1 cellular context compared by ENCODE assay signal in the genomic region with DNA sequence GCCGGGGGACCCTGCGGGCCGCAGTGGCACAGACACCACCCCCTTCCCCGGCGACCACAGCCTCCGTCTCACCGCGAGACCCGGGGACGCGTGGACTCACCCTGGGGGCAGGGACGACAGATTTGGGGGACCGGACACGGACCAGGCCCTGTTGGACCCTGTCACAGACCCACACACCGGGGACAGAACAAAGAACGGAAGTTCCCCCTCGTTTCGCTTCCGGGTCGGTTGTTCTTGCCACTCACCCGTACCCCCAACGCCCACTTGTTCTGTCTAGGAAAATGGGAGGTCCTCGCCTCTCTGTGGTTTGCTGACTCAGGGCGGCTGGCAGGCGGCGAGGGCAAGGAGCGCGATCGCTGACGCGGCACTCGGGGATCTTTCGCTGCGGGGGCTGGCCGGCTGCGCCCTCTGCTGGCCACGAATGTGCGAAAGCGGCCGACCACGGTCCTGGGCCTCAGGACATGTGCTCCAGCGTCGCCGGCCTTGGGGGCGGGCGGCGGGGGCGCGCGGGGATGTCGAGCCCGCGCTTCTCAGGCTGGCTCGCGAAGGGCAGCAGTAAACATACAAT.
TF ChIP-seq lines count a peak whose summit lies in the region.

Gene ZNF3, minus strand, starts transcription at position 189 of the 568 bp plus-strand sequence. CDS start 4,366 bp downstream, outside the sequence.

TF ChIP-seq in GM12878, 131 proteins besides CTCF, POLR2A, EP300 and RAD21 (continued from another document):
- TF ChIP-seq TAF1 (IDR thresholded peaks at IDR 0.05; ENCODE audit: borderline replicate concordance, low read depth, low read length) (peak; percentile 74; the same call in 1 of the 2 replicates), RBBP5 (conservative IDR thresholded peaks at IDR 0.05) (no peak), SMC3 (IDR thresholded peaks at IDR 0.05; ENCODE audit: borderline replicate concordance, low read length) (peak; percentile 71), FOXK2 (IDR thresholded peaks at IDR 0.05) (peak; percentile 47; the same call in 1 of the 2 replicates), CBFB (IDR thresholded peaks at IDR 0.05; ENCODE audit: low read depth) (peak; percentile 63), NR2C1 (IDR thresholded peaks at IDR 0.05) (peak; percentile 99), SRF (IDR thresholded peaks at IDR 0.05; ENCODE audit: low read depth in 2 of 2, low read length in 2 of 2) (peak; percentile 71 to 88; a peak in 3 of 4 replicates), HSF1 (IDR thresholded peaks at IDR 0.05; ENCODE audit: low read depth, low read length) (no peak), MEF2B (IDR thresholded peaks at IDR 0.05; ENCODE audit: partially characterized antibody, poor library complexity, severe bottlenecking) (peak; percentile 18), POLR2AphosphoS5 (IDR thresholded peaks at IDR 0.05; ENCODE audit: low read length) (peak; percentile 95), GATAD2B (conservative IDR thresholded peaks at IDR 0.05; ENCODE audit: low read depth) (peak; percentile 71; the same call in 1 of the 2 replicates), CHD4 (IDR thresholded peaks at IDR 0.05) (no peak), SKIL (IDR thresholded peaks at IDR 0.05; ENCODE audit: low read depth, poor library complexity, severe bottlenecking) (no peak), SPI1 (IDR thresholded peaks at IDR 0.05; ENCODE audit: borderline replicate concordance, insufficient read depth, low read depth, low read length) (peak; percentile 4; the same call in 1 of the 2 replicates), ETV6 (conservative IDR thresholded peaks at IDR 0.05 in 1 of 2, IDR thresholded peaks at IDR 0.05 in 1 of 2; ENCODE audit: borderline replicate concordance in 1 of 2, low read depth in 1 of 2) (peak in 1 of 2 experiments; percentile 60; a peak in 1 of 4 replicates), ZNF207 (IDR thresholded peaks at IDR 0.05; ENCODE audit: borderline replicate concordance) (peak; percentile 30; the same call in 1 of the 2 replicates), SREBF1 (IDR thresholded peaks at IDR 0.05; ENCODE audit: low read length) (peak; percentile 86), IRF4 (IDR thresholded peaks at IDR 0.05; ENCODE audit: low read depth, low read length) (peak; percentile 57; the same call in 1 of the 2 replicates), BACH1 (IDR thresholded peaks at IDR 0.05; ENCODE audit: borderline replicate concordance) (peak; percentile 100), POU2F2 (IDR thresholded peaks at IDR 0.05; ENCODE audit: borderline replicate concordance, low read depth, low read length) (peak; percentile 67; the same call in 1 of the 3 replicates), NR2C2 (IDR thresholded peaks at IDR 0.05; ENCODE audit: borderline replicate concordance, control insufficient read depth, insufficient read length, low read depth) (peak; percentile 94), BHLHE40 (IDR thresholded peaks at IDR 0.05; ENCODE audit: borderline replicate concordance in 1 of 2, low read depth in 2 of 2, low read length in 1 of 2) (peak in 1 of 2 experiments; percentile 85; a peak in 3 of 4 replicates), NRF1 (conservative IDR thresholded peaks at IDR 0.05; ENCODE audit: low read depth, low read length) (no peak), BMI1 (IDR thresholded peaks at IDR 0.05; ENCODE audit: borderline replicate concordance) (no peak), FOS (IDR thresholded peaks at IDR 0.05; ENCODE audit: borderline replicate concordance, extremely low read depth, insufficient read length) (no peak), SUPT20H (IDR thresholded peaks at IDR 0.05; ENCODE audit: borderline replicate concordance, control insufficient read depth, low read depth, low read length) (no peak), RELA (IDR thresholded peaks at IDR 0.05; ENCODE audit: borderline replicate concordance, partially characterized antibody) (peak; percentile 88), IKZF1 (conservative IDR thresholded peaks at IDR 0.05) (peak; percentile 91)
- TF ChIP-seq, protein P1, sequence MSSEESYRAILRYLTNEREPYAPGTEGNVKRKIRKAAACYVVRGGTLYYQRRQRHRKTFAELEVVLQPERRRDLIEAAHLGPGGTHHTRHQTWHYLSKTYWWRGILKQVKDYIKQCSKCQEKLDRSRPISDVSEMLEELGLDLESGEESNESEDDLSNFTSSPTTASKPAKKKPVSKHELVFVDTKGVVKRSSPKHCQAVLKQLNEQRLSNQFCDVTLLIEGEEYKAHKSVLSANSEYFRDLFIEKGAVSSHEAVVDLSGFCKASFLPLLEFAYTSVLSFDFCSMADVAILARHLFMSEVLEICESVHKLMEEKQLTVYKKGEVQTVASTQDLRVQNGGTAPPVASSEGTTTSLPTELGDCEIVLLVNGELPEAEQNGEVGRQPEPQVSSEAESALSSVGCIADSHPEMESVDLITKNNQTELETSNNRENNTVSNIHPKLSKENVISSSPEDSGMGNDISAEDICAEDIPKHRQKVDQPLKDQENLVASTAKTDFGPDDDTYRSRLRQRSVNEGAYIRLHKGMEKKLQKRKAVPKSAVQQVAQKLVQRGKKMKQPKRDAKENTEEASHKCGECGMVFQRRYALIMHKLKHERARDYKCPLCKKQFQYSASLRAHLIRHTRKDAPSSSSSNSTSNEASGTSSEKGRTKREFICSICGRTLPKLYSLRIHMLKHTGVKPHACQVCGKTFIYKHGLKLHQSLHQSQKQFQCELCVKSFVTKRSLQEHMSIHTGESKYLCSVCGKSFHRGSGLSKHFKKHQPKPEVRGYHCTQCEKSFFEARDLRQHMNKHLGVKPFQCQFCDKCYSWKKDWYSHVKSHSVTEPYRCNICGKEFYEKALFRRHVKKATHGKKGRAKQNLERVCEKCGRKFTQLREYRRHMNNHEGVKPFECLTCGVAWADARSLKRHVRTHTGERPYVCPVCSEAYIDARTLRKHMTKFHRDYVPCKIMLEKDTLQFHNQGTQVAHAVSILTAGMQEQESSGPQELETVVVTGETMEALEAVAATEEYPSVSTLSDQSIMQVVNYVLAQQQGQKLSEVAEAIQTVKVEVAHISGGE (CRISPR knock-in tag; IDR thresholded peaks at IDR 0.05), result peak; percentile 74
- TF ChIP-seq, protein P2, sequence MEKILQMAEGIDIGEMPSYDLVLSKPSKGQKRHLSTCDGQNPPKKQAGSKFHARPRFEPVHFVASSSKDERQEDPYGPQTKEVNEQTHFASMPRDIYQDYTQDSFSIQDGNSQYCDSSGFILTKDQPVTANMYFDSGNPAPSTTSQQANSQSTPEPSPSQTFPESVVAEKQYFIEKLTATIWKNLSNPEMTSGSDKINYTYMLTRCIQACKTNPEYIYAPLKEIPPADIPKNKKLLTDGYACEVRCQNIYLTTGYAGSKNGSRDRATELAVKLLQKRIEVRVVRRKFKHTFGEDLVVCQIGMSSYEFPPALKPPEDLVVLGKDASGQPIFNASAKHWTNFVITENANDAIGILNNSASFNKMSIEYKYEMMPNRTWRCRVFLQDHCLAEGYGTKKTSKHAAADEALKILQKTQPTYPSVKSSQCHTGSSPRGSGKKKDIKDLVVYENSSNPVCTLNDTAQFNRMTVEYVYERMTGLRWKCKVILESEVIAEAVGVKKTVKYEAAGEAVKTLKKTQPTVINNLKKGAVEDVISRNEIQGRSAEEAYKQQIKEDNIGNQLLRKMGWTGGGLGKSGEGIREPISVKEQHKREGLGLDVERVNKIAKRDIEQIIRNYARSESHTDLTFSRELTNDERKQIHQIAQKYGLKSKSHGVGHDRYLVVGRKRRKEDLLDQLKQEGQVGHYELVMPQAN (conservative IDR thresholded peaks at IDR 0.05), result peak; percentile 70
- TF ChIP-seq, protein P3, sequence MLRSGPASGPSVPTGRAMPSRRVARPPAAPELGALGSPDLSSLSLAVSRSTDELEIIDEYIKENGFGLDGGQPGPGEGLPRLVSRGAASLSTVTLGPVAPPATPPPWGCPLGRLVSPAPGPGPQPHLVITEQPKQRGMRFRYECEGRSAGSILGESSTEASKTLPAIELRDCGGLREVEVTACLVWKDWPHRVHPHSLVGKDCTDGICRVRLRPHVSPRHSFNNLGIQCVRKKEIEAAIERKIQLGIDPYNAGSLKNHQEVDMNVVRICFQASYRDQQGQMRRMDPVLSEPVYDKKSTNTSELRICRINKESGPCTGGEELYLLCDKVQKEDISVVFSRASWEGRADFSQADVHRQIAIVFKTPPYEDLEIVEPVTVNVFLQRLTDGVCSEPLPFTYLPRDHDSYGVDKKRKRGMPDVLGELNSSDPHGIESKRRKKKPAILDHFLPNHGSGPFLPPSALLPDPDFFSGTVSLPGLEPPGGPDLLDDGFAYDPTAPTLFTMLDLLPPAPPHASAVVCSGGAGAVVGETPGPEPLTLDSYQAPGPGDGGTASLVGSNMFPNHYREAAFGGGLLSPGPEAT (IDR thresholded peaks at IDR 0.05; ENCODE audit: low read depth), result peak; percentile 84
- TF ChIP-seq, protein P4, sequence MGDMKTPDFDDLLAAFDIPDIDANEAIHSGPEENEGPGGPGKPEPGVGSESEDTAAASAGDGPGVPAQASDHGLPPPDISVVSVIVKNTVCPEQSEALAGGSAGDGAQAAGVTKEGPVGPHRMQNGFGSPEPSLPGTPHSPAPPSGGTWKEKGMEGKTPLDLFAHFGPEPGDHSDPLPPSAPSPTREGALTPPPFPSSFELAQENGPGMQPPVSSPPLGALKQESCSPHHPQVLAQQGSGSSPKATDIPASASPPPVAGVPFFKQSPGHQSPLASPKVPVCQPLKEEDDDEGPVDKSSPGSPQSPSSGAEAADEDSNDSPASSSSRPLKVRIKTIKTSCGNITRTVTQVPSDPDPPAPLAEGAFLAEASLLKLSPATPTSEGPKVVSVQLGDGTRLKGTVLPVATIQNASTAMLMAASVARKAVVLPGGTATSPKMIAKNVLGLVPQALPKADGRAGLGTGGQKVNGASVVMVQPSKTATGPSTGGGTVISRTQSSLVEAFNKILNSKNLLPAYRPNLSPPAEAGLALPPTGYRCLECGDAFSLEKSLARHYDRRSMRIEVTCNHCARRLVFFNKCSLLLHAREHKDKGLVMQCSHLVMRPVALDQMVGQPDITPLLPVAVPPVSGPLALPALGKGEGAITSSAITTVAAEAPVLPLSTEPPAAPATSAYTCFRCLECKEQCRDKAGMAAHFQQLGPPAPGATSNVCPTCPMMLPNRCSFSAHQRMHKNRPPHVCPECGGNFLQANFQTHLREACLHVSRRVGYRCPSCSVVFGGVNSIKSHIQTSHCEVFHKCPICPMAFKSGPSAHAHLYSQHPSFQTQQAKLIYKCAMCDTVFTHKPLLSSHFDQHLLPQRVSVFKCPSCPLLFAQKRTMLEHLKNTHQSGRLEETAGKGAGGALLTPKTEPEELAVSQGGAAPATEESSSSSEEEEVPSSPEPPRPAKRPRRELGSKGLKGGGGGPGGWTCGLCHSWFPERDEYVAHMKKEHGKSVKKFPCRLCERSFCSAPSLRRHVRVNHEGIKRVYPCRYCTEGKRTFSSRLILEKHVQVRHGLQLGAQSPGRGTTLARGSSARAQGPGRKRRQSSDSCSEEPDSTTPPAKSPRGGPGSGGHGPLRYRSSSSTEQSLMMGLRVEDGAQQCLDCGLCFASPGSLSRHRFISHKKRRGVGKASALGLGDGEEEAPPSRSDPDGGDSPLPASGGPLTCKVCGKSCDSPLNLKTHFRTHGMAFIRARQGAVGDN (IDR thresholded peaks at IDR 0.05), result peak; percentile 86
